In genomic region chr21:20971296-20971921, GRCh38 we compare ENCODE assay signal across 8 cellular contexts. TPM values are rescaled to one million over a fixed set of nuclear protein-coding genes. Genes with fewer than 3 reads are reported as not detected.
DNase-seq lines count a peak whose midpoint lies in the region; TF ChIP-seq lines count a peak whose summit lies in the region.

No MANE protein-coding gene starts in this region.

- TF ChIP-seq POLR2A in erythroblast (IDR thresholded peaks at IDR 0.05; ENCODE audit: low read length): no peak

- H3K9ac ChIP-seq in neuronal stem cell (ENCODE audit: low read depth, low read length, poor library complexity): no peak overlapping the region

- no peaks in the 10 kb centered on the region for H3K27me3 ChIP-seq in neuronal stem cell (ENCODE audit: control insufficient read depth in 3 of 3, insufficient read depth in 3 of 3, low read depth in 1 of 3, low read length in 3 of 3)
- no peaks in the 10 kb centered on the region for H3K27me3 ChIP-seq in CD4-positive, alpha-beta memory T cell (ENCODE audit: insufficient read depth, low read length)

- H3K4me1 Mint-ChIP-seq in CD4-positive, alpha-beta memory T cell: no peaks in the 10 kb centered on the region

- H2BK5ac ChIP-seq in neuronal stem cell (ENCODE audit: low read length): no peak overlapping the region

- WGBS in neuronal stem cell (ENCODE audit: extremely low coverage in 2 of 2, insufficient read length in 2 of 2, insufficient replicate concordance in 1 of 2), 2 donors: no CpG with 5 or more reads among the region's 2 CpGs

- no peak overlapping the region for H3K4me2 ChIP-seq in neuronal stem cell (ENCODE audit: insufficient read depth, low read length, poor library complexity, severe bottlenecking)

- H4K91ac ChIP-seq in neuronal stem cell (ENCODE audit: low read depth, low read length, poor library complexity): no peak overlapping the region

- H2AFZ ChIP-seq in neuronal stem cell (ENCODE audit: low read length): no peak overlapping the region

- H3K4me3 ChIP-seq in neuronal stem cell (ENCODE audit: low read length in 2 of 2): no peak overlapping the region
- H3K4me3 ChIP-seq in CD4-positive, alpha-beta memory T cell (ENCODE audit: low read length in 2 of 2): no peak overlapping the region

- no peak overlapping the region for H3K4ac ChIP-seq in neuronal stem cell (ENCODE audit: low read length)

- H3K27me3 Mint-ChIP-seq in CD4-positive, alpha-beta memory T cell: no peaks in the 10 kb centered on the region

- DNase-seq in NCI-H1436 (lab: John Stamatoyannopoulos, UW): peak; percentile 1
- no peak for DNase-seq in NCI-H1436 treated with DMSO at 0.1 percent for 48 hours (lab: John Stamatoyannopoulos, UW)
- DNase-seq in M059J (ENCODE audit: low read depth): peak; percentile 37
- DNase-seq in SK-MEL-5 (ENCODE audit: low read depth, low spot score): peak; percentile 71
- DNase-seq in erythroblast (lab: John Stamatoyannopoulos, UW): peak; percentile 31 to 47
- peak; percentile 23 for DNase-seq in neuronal stem cell (ENCODE audit: low spot score)
- no peak for DNase-seq in CD4-positive, alpha-beta memory T cell
- DNase-seq in effector CD4-positive, alpha-beta T cell: no peak

- no peak overlapping the region for H3K14ac ChIP-seq in neuronal stem cell (ENCODE audit: low read length)

- H3K27ac ChIP-seq in neuronal stem cell (replicated peaks; ENCODE audit: low read length): no peak overlapping the region
- no peak overlapping the region for H3K27ac ChIP-seq in CD4-positive, alpha-beta memory T cell (ENCODE audit: low read depth, low read length)

- no peaks in the 10 kb centered on the region for H3K9me3 ChIP-seq in neuronal stem cell (replicated peaks in 1 of 2; ENCODE audit: control insufficient read depth in 2 of 2, insufficient read depth in 1 of 2, low read depth in 1 of 2, low read length in 2 of 2)
- no peaks in the 10 kb centered on the region for H3K9me3 ChIP-seq in CD4-positive, alpha-beta memory T cell (ENCODE audit: control insufficient read depth in 1 of 2, low read length in 2 of 2)

- no peak overlapping the region for H3K4me3 Mint-ChIP-seq in CD4-positive, alpha-beta memory T cell

- H3K23ac ChIP-seq in neuronal stem cell (ENCODE audit: low read depth, low read length, poor library complexity): no peak overlapping the region

- H2BK12ac ChIP-seq in neuronal stem cell (ENCODE audit: low read length): no peak overlapping the region

- no peak overlapping the region for H3K27ac Mint-ChIP-seq in CD4-positive, alpha-beta memory T cell

- peaks cover 0 to 7% of the 10 kb centered on the region in 2 donors for H3K4me1 ChIP-seq in neuronal stem cell (ENCODE audit: control insufficient read depth in 2 of 2, insufficient read depth in 1 of 2, low read depth in 1 of 2, low read length in 2 of 2)
- H3K4me1 ChIP-seq in CD4-positive, alpha-beta memory T cell (ENCODE audit: insufficient read depth, low read length): no peaks in the 10 kb centered on the region

- in situ Hi-C loops in SK-MEL-5 (cut with HindIII; ENCODE audit: low pct_unique_long_range_greater_than_20kb, low sequenced_read_pairs): no loop called here

- no peak overlapping the region for H4K8ac ChIP-seq in neuronal stem cell (ENCODE audit: low read depth, low read length)

- no peaks in the 10 kb centered on the region for H3K36me3 ChIP-seq in neuronal stem cell (replicated peaks in 1 of 2; ENCODE audit: control insufficient read depth in 2 of 2, insufficient read depth in 2 of 2, low read length in 2 of 2)
- H3K36me3 ChIP-seq in CD4-positive, alpha-beta memory T cell (ENCODE audit: insufficient read depth, low read length): no peaks in the 10 kb centered on the region

- H2AK5ac ChIP-seq in neuronal stem cell (ENCODE audit: low read depth, low read length): no peak overlapping the region

- intact Hi-C loops in CD4-positive, alpha-beta memory T cell (cut with micrococcal nuclease): no loop called here

- no peak overlapping the region for H3K18ac ChIP-seq in neuronal stem cell (ENCODE audit: low read length)

- H2BK15ac ChIP-seq in neuronal stem cell (ENCODE audit: low read length): no peak overlapping the region

- H3K79me1 ChIP-seq in neuronal stem cell (ENCODE audit: low read depth, low read length): no peaks in the 10 kb centered on the region

- H3K36me3 Mint-ChIP-seq in CD4-positive, alpha-beta memory T cell: no peaks in the 10 kb centered on the region

- CTCF ChIA-PET in CD4-positive, alpha-beta memory T cell (lab: Charles Lee; ENCODE audit: partially characterized antibody): no interaction called here

- POLR2A ChIA-PET in CD4-positive, alpha-beta memory T cell (lab: Charles Lee; ENCODE audit: partially characterized antibody): no interaction called here

- H2BK120ac ChIP-seq in neuronal stem cell (ENCODE audit: low read depth, low read length): no peak overlapping the region

- H3K9me3 Mint-ChIP-seq in CD4-positive, alpha-beta memory T cell: peaks cover 0 to 9% (median 0%) of the 10 kb centered on the region in 8 donors

RNA-seq across cellular contexts. Expression of gene NCAM2, which starts 26.8 kb away (rescaled TPM):
- total RNA-seq in M059J (2014; rRNA removed; shearing (Covaris generic)): 2.4 and 3.1 TPM in 2 replicates
- total RNA-seq in SK-MEL-5 (2014; rRNA removed; shearing (Covaris generic)): 5.2 and 7.3 TPM in 2 replicates
- polyA plus RNA-seq in SK-MEL-5 (2015; cell fraction: cytosol; rRNA removed): 2.1 and 3.8 TPM in 2 replicates
- polyA plus RNA-seq in SK-MEL-5 (2015; cell fraction: nucleus; rRNA removed): 0.46 and 3.7 TPM in 2 replicates
- polyA plus RNA-seq in neuronal stem cell (2013, experiment 1 of 2): 0.67 TPM
- 0.51 TPM for polyA plus RNA-seq in neuronal stem cell (2013, experiment 2 of 2)
- total RNA-seq in CD4-positive, alpha-beta memory T cell: not detected
- not detected for polyA plus RNA-seq in CD4-positive, alpha-beta memory T cell

Comparison
In these comparisons a context has a peak if more than half of its experiments do, and no peak if none do; other contexts are left out.
1. DNase-seq: peak in NCI-H1436 (single experiment), M059J (single experiment), SK-MEL-5 (single experiment), erythroblast (2 of 2) and neuronal stem cell (single experiment); none in NCI-H1436 treated with DMSO at 0.1 percent for 48 hours (single experiment), CD4-positive, alpha-beta memory T cell (0 of 5) and effector CD4-positive, alpha-beta T cell (single experiment).